9 cellular contexts compared by ENCODE assay signal in the genomic region with DNA sequence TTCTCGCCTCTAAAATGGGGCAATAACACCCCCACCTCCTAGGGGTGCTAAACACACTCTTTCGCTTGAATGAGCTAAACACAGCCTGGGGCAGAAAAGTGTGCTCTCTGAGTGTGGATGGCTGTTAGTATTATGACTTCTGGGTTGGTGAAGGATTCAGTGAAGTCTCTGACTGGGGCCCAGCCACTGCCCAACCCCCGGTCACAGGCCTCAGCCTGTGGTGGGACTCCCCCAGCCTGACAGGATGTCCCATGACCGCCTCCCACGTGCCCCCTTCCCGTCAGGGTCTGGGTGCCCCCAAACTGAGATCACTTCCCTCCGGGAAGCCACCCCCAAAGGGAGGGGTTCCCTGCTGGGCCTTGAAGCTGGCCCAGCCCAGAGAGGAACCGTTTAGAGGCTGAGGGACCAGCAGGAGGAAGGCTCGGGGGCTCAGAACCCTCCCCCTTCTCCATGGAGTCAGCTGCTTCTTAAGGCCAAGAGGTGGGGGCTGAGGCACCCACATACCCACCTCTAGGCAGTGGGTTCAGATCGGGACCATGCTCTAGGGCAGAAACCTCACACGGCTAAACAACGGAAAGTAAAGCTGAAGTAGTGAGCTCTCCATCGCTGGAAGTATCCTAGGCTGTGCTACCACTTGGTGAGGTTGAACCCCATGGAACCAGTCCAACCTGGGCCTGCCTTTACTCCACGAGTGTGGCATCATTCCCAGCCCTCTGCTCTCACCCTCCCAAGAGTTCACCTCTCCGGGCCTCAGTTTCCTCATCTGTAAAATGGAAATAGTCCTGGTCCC. TPM values are rescaled to one million over a fixed set of nuclear protein-coding genes. Genes with fewer than 3 reads are reported as not detected.
DNase-seq lines count a peak whose midpoint lies in the region; ATAC-seq, FAIRE-seq and TF ChIP-seq lines count a peak whose summit lies in the region.
"Had no signal": no experiment of that assay in that cellular context is flagged by ENCODE, and none has a peak within 500 bp of the region (broad histone marks: within the 10 kb centered on the region; RNA-seq: fewer than 3 reads in every experiment).

No MANE protein-coding gene starts in this region.

- POLR2A ChIA-PET in CD8-positive, alpha-beta memory T cell (lab: Charles Lee), result no interaction called here
- POLR2A ChIA-PET in activated CD4-positive, alpha-beta memory T cell treated with anti-CD3 and anti-CD28 coated beads for 36 hours (lab: Charles Lee), result interaction anchor here (1.0 to 1.4 kb wide), 3 partner anchors 11 to 138 kb away, joined by 3 to 4 read pairs (median 3); no protein-coding TSS in a partner anchor
- POLR2A ChIA-PET in HepG2 (lab: Yijun Ruan, JAX), result no interaction called here

- H4K20me1 ChIP-seq in HepG2 (ENCODE audit: insufficient read depth, low read length), result no peaks in the 10 kb centered on the region

- H3K4me3 Mint-ChIP-seq in CD8-positive, alpha-beta memory T cell, result peak overlapping the region in 1 of 7 donors; percentile 29
- H3K4me3 Mint-ChIP-seq in activated CD4-positive, alpha-beta memory T cell treated with anti-CD3 and anti-CD28 coated beads for 36 hours, result peak overlapping the region; percentile 61
- no peak overlapping the region for H3K4me3 Mint-ChIP-seq in mesothelial cell of epicardium

- H3K36me3 ChIP-seq in CD8-positive, alpha-beta memory T cell (ENCODE audit: insufficient read depth, low read length), result no peaks in the 10 kb centered on the region
- no peaks in the 10 kb centered on the region for H3K36me3 ChIP-seq in HepG2 (replicated peaks in 1 of 2; ENCODE audit: control insufficient read depth in 1 of 2, insufficient read depth in 2 of 2, low read length in 2 of 2)
- H3K36me3 ChIP-seq: neutrophil had no signal

- in situ Hi-C loops in HepG2 (cut with HindIII; ENCODE audit: extremely low pct_ligation_motif_present, low pct_unique_long_range_greater_than_20kb), result no loop called here

- no peaks in the 10 kb centered on the region for H3K27me3 Mint-ChIP-seq in CD8-positive, alpha-beta memory T cell
- no peaks in the 10 kb centered on the region for H3K27me3 Mint-ChIP-seq in activated CD4-positive, alpha-beta memory T cell treated with anti-CD3 and anti-CD28 coated beads for 36 hours
- peaks cover 63% of the 10 kb centered on the region for H3K27me3 Mint-ChIP-seq in mesothelial cell of epicardium (ENCODE audit: low read depth)

- 22% methylated on average over 6 of the region's 15 CpGs for WGBS in HepG2 (ENCODE audit: low lambda C conversion rate)

- no peak overlapping the region for H3K4me3 ChIP-seq in CD8-positive, alpha-beta memory T cell (ENCODE audit: low read length)
- H3K4me3 ChIP-seq in HepG2 (replicated peaks in 1 of 3; ENCODE audit: insufficient read depth in 1 of 3, low read depth in 2 of 3, low read length in 3 of 3), result no peak overlapping the region

- H3K9me3 ChIP-seq in CD8-positive, alpha-beta memory T cell (ENCODE audit: low read length), result no peaks in the 10 kb centered on the region
- no peaks in the 10 kb centered on the region for H3K9me3 ChIP-seq in HepG2 (ENCODE audit: low read length)
- H3K9me3 ChIP-seq: neutrophil had no signal

- no TSS peak for BruUV-seq in HepG2 (replicated peaks; lab: Mats Ljungman, UMichigan)

- H3K4me1 ChIP-seq in CD8-positive, alpha-beta memory T cell (ENCODE audit: insufficient read depth, low read length), result peaks cover 23% of the 10 kb centered on the region
- peaks cover 23% of the 10 kb centered on the region for H3K4me1 ChIP-seq in HepG2 (ENCODE audit: insufficient read depth, low read length)

- no peak for FAIRE-seq in HepG2 (lab: Jason Lieb, UNC)

- no peak overlapping the region for H3K27ac ChIP-seq in CD8-positive, alpha-beta memory T cell (ENCODE audit: low read depth, low read length)
- no peak overlapping the region for H3K27ac ChIP-seq in HepG2 (ENCODE audit: extremely low read length, insufficient read depth, low read length)
- H3K27ac ChIP-seq: neutrophil had no signal

- TF ChIP-seq RAD21 in HepG2 (CRISPR knock-in tag; IDR thresholded peaks at IDR 0.05), result no peak

- no peaks in the 10 kb centered on the region for H3K36me3 Mint-ChIP-seq in CD8-positive, alpha-beta memory T cell
- no peaks in the 10 kb centered on the region for H3K36me3 Mint-ChIP-seq in activated CD4-positive, alpha-beta memory T cell treated with anti-CD3 and anti-CD28 coated beads for 36 hours
- H3K36me3 Mint-ChIP-seq in mesothelial cell of epicardium, result no peaks in the 10 kb centered on the region

- DNase-seq in CD8-positive, alpha-beta memory T cell, result peak; percentile 13 to 56 (median 21)
- DNase-seq in activated CD4-positive, alpha-beta memory T cell treated with anti-CD3 and anti-CD28 coated beads for 36 hours, result peak; percentile 86
- no peak for DNase-seq in HepG2 (ENCODE audit: low spot score)
- DNase-seq in SHP77 (lab: John Stamatoyannopoulos, UW), result no peak
- DNase-seq in mesothelial cell of epicardium (ENCODE audit: low spot score in 2 of 2, unreplicated experiment in 2 of 2), result no peak
- DNase-seq in glomerular visceral epithelial cell (ENCODE audit: extremely low spot score), result no peak

- H3K9ac ChIP-seq in HepG2 (ENCODE audit: insufficient read depth, low read depth, low read length), result no peak overlapping the region

- H2AFZ ChIP-seq in HepG2 (ENCODE audit: low read length), result no peak overlapping the region

- no peak overlapping the region for H3K4me2 ChIP-seq in HepG2 (ENCODE audit: low read depth, low read length)

- intact Hi-C loops in activated CD4-positive, alpha-beta memory T cell treated with anti-CD3 and anti-CD28 coated beads for 36 hours (cut with micrococcal nuclease), result loop anchor here (2.0 kb wide), 2 partner anchors 14 to 16 kb away; a partner anchor contains a TSS
- intact Hi-C loops in HepG2 (cut with micrococcal nuclease; ENCODE audit: unreplicated experiment), result no loop called here

- CTCF ChIA-PET in CD8-positive, alpha-beta memory T cell (lab: Charles Lee), result interaction anchor here (0.8 to 1.7 kb wide), 2 partner anchors 28 to 83 kb away, joined by 3 to 5 read pairs; no protein-coding TSS in a partner anchor
- CTCF ChIA-PET in activated CD4-positive, alpha-beta memory T cell treated with anti-CD3 and anti-CD28 coated beads for 36 hours (lab: Charles Lee), result interaction anchor here (1.1 kb wide), 2 partner anchors 19 to 21 kb away, joined by 3 read pairs; no protein-coding TSS in a partner anchor
- CTCF ChIA-PET in HepG2 (lab: Yijun Ruan, JAX; ENCODE audit: low intra/inter-chr PET ratio, low total read pairs), result no interaction called here

- TF ChIP-seq CTCF in HepG2 (CRISPR knock-in tag; IDR thresholded peaks at IDR 0.05), result no peak
- TF ChIP-seq CTCF in mesothelial cell of epicardium (IDR thresholded peaks at IDR 0.05; ENCODE audit: unreplicated experiment), result no peak

- no peaks in the 10 kb centered on the region for H3K9me3 Mint-ChIP-seq in CD8-positive, alpha-beta memory T cell
- no peaks in the 10 kb centered on the region for H3K9me3 Mint-ChIP-seq in activated CD4-positive, alpha-beta memory T cell treated with anti-CD3 and anti-CD28 coated beads for 36 hours
- no peaks in the 10 kb centered on the region for H3K9me3 Mint-ChIP-seq in mesothelial cell of epicardium

- ATAC-seq in GM21576 (IDR thresholded peaks at IDR 0.05; ENCODE audit: unreplicated experiment) (peak; percentile 45), HepG2 (no peak), GM18907 (IDR thresholded peaks at IDR 0.05; ENCODE audit: unreplicated experiment) (no peak)

- H3K27me3 ChIP-seq in CD8-positive, alpha-beta memory T cell (ENCODE audit: insufficient read depth, low read length, poor library complexity, severe bottlenecking), result no peaks in the 10 kb centered on the region
- peaks cover 7 to 19% of the 10 kb centered on the region in 2 experiments; a peak in 4 of 5 replicates for H3K27me3 ChIP-seq in HepG2 (ENCODE audit: control insufficient read depth in 1 of 2, insufficient read depth in 2 of 2, low read length in 2 of 2)

- TF ChIP-seq EP300 in HepG2 (IDR thresholded peaks at IDR 0.05; ENCODE audit: low read depth in 2 of 2, low read length in 2 of 2), result no peak
- no peak for TF ChIP-seq EP300 in HepG2 (CRISPR knock-in tag; IDR thresholded peaks at IDR 0.05; ENCODE audit: borderline replicate concordance)

- peak overlapping the region in 7 of 8 donors; percentile 4 to 72 (median 68) for H3K27ac Mint-ChIP-seq in CD8-positive, alpha-beta memory T cell
- peak overlapping the region; percentile 50 for H3K27ac Mint-ChIP-seq in activated CD4-positive, alpha-beta memory T cell treated with anti-CD3 and anti-CD28 coated beads for 36 hours
- H3K27ac Mint-ChIP-seq in mesothelial cell of epicardium, result no peak overlapping the region

- peaks cover 26 to 43% (median 35%) of the 10 kb centered on the region in 3 donors for H3K4me1 Mint-ChIP-seq in CD8-positive, alpha-beta memory T cell
- H3K4me1 Mint-ChIP-seq in activated CD4-positive, alpha-beta memory T cell treated with anti-CD3 and anti-CD28 coated beads for 36 hours (ENCODE audit: low read depth), result peaks cover 53% of the 10 kb centered on the region
- H3K4me1 Mint-ChIP-seq in mesothelial cell of epicardium, result no peaks in the 10 kb centered on the region

- TF ChIP-seq POLR2A in HepG2 (IDR thresholded peaks at IDR 0.05; ENCODE audit: insufficient read depth in 1 of 2, low read depth in 2 of 2, low read length in 2 of 2), result no peak

- no peaks in the 10 kb centered on the region for H3K79me2 ChIP-seq in HepG2 (ENCODE audit: insufficient read depth, low read length)

RNA-seq across cellular contexts. Expression of a gene that starts 13.8 kb away (rescaled TPM):
- total RNA-seq in CD8-positive, alpha-beta memory T cell, result 1 to 10 TPM; 2.0 to 2.2 TPM
- polyA plus RNA-seq in CD8-positive, alpha-beta memory T cell, result 0.98 TPM
- total RNA-seq in activated CD4-positive, alpha-beta memory T cell treated with anti-CD3 and anti-CD28 coated beads for 36 hours, result 10 to 100 TPM; 11.0 to 12.4 TPM
- total RNA-seq in HepG2 (2016; rRNA removed; fragmentation: Illumina TruSeq; extraction: Trizol) (not detected in 2 replicates), mesothelial cell of epicardium (1.2 to 1.6 TPM (median 1.4 TPM) in 3 replicates)
- not detected in 2 replicates for total RNA-seq in HepG2 (2016; cell fraction: cytosol; rRNA removed; fragmentation: Illumina TruSeq; extraction: Trizol; ENCODE audit: low read depth)
- total RNA-seq in HepG2 (2016; cell fraction: insoluble cytoplasmic fraction; rRNA removed; fragmentation: Illumina TruSeq; extraction: Trizol), result not detected in 2 replicates
- total RNA-seq in HepG2 (2016; cell fraction: membrane; rRNA removed; fragmentation: Illumina TruSeq; extraction: Trizol), result not detected in 2 replicates
- not detected in 2 replicates for total RNA-seq in HepG2 (2016; cell fraction: nucleus; rRNA removed; fragmentation: Illumina TruSeq; extraction: Trizol)
- polyA plus RNA-seq in HepG2 (2011; rRNA removed), result not detected in 2 replicates
- polyA plus RNA-seq in HepG2 (2011; cell fraction: cytosol; rRNA removed), result not detected in 2 replicates
- polyA plus RNA-seq in HepG2 (2011; cell fraction: nucleus; rRNA removed), result not detected in 2 replicates
- polyA plus RNA-seq in HepG2 (2012), result not detected in 2 replicates
- polyA plus RNA-seq in HepG2 (2016; cell fraction: cytosol; fragmentation: Illumina TruSeq; extraction: Trizol; ENCODE audit: low read depth), result not detected in 2 replicates
- polyA plus RNA-seq in HepG2 (2016; cell fraction: insoluble cytoplasmic fraction; fragmentation: Illumina TruSeq; extraction: Trizol; ENCODE audit: low read depth), result not detected in 2 replicates
- polyA plus RNA-seq in HepG2 (2016; cell fraction: membrane; fragmentation: Illumina TruSeq; extraction: Trizol; ENCODE audit: low read depth), result not detected in 2 replicates
- not detected in 2 replicates for polyA plus RNA-seq in HepG2 (2016; cell fraction: nucleus; fragmentation: Illumina TruSeq; extraction: Trizol; ENCODE audit: insufficient read depth, low read depth)
- not detected in 2 replicates for polyA minus RNA-seq in HepG2 (2011; rRNA and poly(A)+ RNA removed; ENCODE audit: low replicate concordance)
- polyA minus RNA-seq in HepG2 (2011; cell fraction: cytosol; rRNA and poly(A)+ RNA removed), result not detected in 2 replicates
- not detected in 2 replicates for polyA minus RNA-seq in HepG2 (2011; cell fraction: nucleus; rRNA and poly(A)+ RNA removed)

Comparison
In these comparisons a context has a peak if more than half of its experiments do, and no peak if none do; other contexts are left out.
1. DNase-seq: peak in CD8-positive, alpha-beta memory T cell (5 of 5) and activated CD4-positive, alpha-beta memory T cell treated with anti-CD3 and anti-CD28 coated beads for 36 hours (single experiment); none in HepG2 (single experiment), SHP77 (0 of 2), mesothelial cell of epicardium (0 of 2) and glomerular visceral epithelial cell (single experiment).